ENCODE assay signal across 2 cellular contexts in the genomic region with DNA sequence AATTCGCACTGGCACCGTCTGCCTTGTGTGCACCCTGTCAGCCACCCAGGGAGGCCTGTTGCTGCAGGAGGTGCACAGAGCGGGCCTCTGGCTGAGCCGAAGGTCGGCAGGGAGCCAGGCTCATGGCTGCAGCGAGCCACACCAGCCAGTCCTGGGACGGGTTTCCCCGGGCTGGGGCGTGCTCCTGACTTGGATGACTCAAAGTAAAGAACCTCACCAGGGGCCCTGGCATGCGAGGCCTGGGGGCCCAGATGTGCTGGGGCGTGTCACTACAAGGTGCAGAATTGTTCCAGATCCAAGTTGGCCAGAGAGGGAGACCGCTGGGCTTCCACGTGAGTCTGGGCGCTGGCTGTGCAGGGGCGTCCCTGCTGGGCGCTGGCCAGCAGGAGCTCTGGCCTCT.
TF ChIP-seq lines count a peak whose summit lies in the region.

No MANE protein-coding gene starts in this region.

TF ChIP-seq in H1, 55 proteins besides CTCF, POLR2A, EP300 and RAD21 (continued from another document):
- TF ChIP-seq CBX5 (IDR thresholded peaks at IDR 0.05; ENCODE audit: low read depth, low read length), result no peak
- no peak for TF ChIP-seq NANOG (IDR thresholded peaks at IDR 0.05; ENCODE audit: insufficient read depth, low read depth, low read length, poor library complexity, severe bottlenecking)
- no peak for TF ChIP-seq EGR1 (IDR thresholded peaks at IDR 0.05; ENCODE audit: borderline replicate concordance, low read depth, low read length)
- TF ChIP-seq SIN3A (conservative IDR thresholded peaks at IDR 0.05 in 1 of 2, IDR thresholded peaks at IDR 0.05 in 1 of 2; ENCODE audit: low read depth in 1 of 2, low read length in 2 of 2), result no peak
- no peak for TF ChIP-seq POU5F1 (IDR thresholded peaks at IDR 0.05; ENCODE audit: low read depth, low read length)
- no peak for TF ChIP-seq BRCA1 (IDR thresholded peaks at IDR 0.05; ENCODE audit: low read depth, low read length)
- no peak for TF ChIP-seq CHD1 (IDR thresholded peaks at IDR 0.05; ENCODE audit: low read depth, low read length)
- no peak for TF ChIP-seq CHD2 (IDR thresholded peaks at IDR 0.05; ENCODE audit: low read length)
- TF ChIP-seq POLR2AphosphoS5 (IDR thresholded peaks at IDR 0.05; ENCODE audit: low read depth, low read length), result no peak
- TF ChIP-seq TAF1 (IDR thresholded peaks at IDR 0.05; ENCODE audit: low read depth, low read length), result no peak
- TF ChIP-seq SIRT6 (IDR thresholded peaks at IDR 0.05; ENCODE audit: low read length), result no peak
- TF ChIP-seq PHF8 (conservative IDR thresholded peaks at IDR 0.05; ENCODE audit: low read depth, low read length), result no peak
- no peak for TF ChIP-seq JUND (IDR thresholded peaks at IDR 0.05; ENCODE audit: low read length)
- TF ChIP-seq, protein P1, sequence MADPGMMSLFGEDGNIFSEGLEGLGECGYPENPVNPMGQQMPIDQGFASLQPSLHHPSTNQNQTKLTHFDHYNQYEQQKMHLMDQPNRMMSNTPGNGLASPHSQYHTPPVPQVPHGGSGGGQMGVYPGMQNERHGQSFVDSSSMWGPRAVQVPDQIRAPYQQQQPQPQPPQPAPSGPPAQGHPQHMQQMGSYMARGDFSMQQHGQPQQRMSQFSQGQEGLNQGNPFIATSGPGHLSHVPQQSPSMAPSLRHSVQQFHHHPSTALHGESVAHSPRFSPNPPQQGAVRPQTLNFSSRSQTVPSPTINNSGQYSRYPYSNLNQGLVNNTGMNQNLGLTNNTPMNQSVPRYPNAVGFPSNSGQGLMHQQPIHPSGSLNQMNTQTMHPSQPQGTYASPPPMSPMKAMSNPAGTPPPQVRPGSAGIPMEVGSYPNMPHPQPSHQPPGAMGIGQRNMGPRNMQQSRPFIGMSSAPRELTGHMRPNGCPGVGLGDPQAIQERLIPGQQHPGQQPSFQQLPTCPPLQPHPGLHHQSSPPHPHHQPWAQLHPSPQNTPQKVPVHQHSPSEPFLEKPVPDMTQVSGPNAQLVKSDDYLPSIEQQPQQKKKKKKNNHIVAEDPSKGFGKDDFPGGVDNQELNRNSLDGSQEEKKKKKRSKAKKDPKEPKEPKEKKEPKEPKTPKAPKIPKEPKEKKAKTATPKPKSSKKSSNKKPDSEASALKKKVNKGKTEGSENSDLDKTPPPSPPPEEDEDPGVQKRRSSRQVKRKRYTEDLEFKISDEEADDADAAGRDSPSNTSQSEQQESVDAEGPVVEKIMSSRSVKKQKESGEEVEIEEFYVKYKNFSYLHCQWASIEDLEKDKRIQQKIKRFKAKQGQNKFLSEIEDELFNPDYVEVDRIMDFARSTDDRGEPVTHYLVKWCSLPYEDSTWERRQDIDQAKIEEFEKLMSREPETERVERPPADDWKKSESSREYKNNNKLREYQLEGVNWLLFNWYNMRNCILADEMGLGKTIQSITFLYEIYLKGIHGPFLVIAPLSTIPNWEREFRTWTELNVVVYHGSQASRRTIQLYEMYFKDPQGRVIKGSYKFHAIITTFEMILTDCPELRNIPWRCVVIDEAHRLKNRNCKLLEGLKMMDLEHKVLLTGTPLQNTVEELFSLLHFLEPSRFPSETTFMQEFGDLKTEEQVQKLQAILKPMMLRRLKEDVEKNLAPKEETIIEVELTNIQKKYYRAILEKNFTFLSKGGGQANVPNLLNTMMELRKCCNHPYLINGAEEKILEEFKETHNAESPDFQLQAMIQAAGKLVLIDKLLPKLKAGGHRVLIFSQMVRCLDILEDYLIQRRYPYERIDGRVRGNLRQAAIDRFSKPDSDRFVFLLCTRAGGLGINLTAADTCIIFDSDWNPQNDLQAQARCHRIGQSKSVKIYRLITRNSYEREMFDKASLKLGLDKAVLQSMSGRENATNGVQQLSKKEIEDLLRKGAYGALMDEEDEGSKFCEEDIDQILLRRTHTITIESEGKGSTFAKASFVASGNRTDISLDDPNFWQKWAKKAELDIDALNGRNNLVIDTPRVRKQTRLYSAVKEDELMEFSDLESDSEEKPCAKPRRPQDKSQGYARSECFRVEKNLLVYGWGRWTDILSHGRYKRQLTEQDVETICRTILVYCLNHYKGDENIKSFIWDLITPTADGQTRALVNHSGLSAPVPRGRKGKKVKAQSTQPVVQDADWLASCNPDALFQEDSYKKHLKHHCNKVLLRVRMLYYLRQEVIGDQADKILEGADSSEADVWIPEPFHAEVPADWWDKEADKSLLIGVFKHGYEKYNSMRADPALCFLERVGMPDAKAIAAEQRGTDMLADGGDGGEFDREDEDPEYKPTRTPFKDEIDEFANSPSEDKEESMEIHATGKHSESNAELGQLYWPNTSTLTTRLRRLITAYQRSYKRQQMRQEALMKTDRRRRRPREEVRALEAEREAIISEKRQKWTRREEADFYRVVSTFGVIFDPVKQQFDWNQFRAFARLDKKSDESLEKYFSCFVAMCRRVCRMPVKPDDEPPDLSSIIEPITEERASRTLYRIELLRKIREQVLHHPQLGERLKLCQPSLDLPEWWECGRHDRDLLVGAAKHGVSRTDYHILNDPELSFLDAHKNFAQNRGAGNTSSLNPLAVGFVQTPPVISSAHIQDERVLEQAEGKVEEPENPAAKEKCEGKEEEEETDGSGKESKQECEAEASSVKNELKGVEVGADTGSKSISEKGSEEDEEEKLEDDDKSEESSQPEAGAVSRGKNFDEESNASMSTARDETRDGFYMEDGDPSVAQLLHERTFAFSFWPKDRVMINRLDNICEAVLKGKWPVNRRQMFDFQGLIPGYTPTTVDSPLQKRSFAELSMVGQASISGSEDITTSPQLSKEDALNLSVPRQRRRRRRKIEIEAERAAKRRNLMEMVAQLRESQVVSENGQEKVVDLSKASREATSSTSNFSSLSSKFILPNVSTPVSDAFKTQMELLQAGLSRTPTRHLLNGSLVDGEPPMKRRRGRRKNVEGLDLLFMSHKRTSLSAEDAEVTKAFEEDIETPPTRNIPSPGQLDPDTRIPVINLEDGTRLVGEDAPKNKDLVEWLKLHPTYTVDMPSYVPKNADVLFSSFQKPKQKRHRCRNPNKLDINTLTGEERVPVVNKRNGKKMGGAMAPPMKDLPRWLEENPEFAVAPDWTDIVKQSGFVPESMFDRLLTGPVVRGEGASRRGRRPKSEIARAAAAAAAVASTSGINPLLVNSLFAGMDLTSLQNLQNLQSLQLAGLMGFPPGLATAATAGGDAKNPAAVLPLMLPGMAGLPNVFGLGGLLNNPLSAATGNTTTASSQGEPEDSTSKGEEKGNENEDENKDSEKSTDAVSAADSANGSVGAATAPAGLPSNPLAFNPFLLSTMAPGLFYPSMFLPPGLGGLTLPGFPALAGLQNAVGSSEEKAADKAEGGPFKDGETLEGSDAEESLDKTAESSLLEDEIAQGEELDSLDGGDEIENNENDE (IDR thresholded peaks at IDR 0.05; ENCODE audit: insufficient replicate concordance, low read length), result no peak
- TF ChIP-seq RFX5 (IDR thresholded peaks at IDR 0.05; ENCODE audit: borderline replicate concordance, low read depth, low read length), result no peak
- no peak for TF ChIP-seq JUN (IDR thresholded peaks at IDR 0.05; ENCODE audit: low read depth, low read length)
- no peak for TF ChIP-seq FOSL1 (IDR thresholded peaks at IDR 0.05; ENCODE audit: insufficient read depth, low read depth, low read length)

TF ChIP-seq in HEK293T, 16 proteins besides CTCF, POLR2A, EP300 and RAD21 (continued from another document):
- TF ChIP-seq, protein P2, sequence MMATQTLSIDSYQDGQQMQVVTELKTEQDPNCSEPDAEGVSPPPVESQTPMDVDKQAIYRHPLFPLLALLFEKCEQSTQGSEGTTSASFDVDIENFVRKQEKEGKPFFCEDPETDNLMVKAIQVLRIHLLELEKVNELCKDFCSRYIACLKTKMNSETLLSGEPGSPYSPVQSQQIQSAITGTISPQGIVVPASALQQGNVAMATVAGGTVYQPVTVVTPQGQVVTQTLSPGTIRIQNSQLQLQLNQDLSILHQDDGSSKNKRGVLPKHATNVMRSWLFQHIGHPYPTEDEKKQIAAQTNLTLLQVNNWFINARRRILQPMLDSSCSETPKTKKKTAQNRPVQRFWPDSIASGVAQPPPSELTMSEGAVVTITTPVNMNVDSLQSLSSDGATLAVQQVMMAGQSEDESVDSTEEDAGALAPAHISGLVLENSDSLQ (IDR thresholded peaks at IDR 0.05), result no peak
- TF ChIP-seq ZNF384 (IDR thresholded peaks at IDR 0.05), result no peak
- TF ChIP-seq NFRKB (IDR thresholded peaks at IDR 0.05), result no peak
- TF ChIP-seq FOXA1 (IDR thresholded peaks at IDR 0.05), result no peak
- no peak for TF ChIP-seq TARDBP (IDR thresholded peaks at IDR 0.05)
- TF ChIP-seq BHLHE40 (IDR thresholded peaks at IDR 0.05; ENCODE audit: borderline replicate concordance), result no peak
- TF ChIP-seq ARNT (IDR thresholded peaks at IDR 0.05), result no peak
- no peak for TF ChIP-seq CTBP1 (IDR thresholded peaks at IDR 0.05; ENCODE audit: borderline replicate concordance)
- no peak for TF ChIP-seq ELF4 (IDR thresholded peaks at IDR 0.05)
- no peak for TF ChIP-seq SUZ12 (IDR thresholded peaks at IDR 0.05)
